Comparison of ENCODE assay signal across 20 cellular contexts in the genomic region with DNA sequence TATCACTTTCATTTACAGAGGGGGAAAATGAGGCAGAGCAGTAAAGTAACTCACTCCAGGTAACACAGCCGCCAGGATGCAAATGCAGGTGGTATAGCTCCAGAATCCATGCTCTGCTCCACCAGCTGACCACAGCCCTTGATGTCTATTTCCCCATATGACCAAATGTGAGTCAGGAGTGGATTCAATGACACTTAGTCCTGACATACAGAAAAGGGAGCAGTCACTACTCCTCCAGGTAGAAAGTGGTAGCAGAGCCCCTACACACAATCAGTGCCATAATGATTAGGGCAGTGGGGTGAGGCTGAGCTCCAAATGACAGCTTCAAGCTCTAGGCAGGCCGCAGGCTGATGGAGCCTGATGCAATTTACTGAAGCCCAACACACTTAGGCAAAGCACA.
"Had no signal": no experiment of that assay in that cellular context is flagged by ENCODE, and none has a peak within 500 bp of the region (broad histone marks: within the 10 kb centered on the region; RNA-seq: fewer than 3 reads in every experiment).

No MANE protein-coding gene starts in this region.

- H3K27me3 Mint-ChIP-seq: activated naive CD8-positive, alpha-beta T cell treated with anti-CD3 and anti-CD28 coated beads for 36 hours; naive thymus-derived CD8-positive, alpha-beta T cell had no signal

- H3K9me3 Mint-ChIP-seq: activated naive CD8-positive, alpha-beta T cell treated with anti-CD3 and anti-CD28 coated beads for 36 hours; activated T-cell treated with anti-CD3 and anti-CD28 coated beads, Interleukin-2, amount 50 U/mL, for 4 hours; naive thymus-derived CD8-positive, alpha-beta T cell; neural progenitor cell; T-helper 2 cell treated with Interferon-gamma antibody and Interleukin-4, amounts not matched to agents 5 μg/mL and 100 μg/mL, for 36 hours had no signal

- H3K4me3 Mint-ChIP-seq: activated naive CD8-positive, alpha-beta T cell treated with anti-CD3 and anti-CD28 coated beads for 36 hours; activated T-cell treated with anti-CD3 and anti-CD28 coated beads, Interleukin-2, amount 50 U/mL, for 4 hours; naive thymus-derived CD8-positive, alpha-beta T cell; neural progenitor cell; T-helper 2 cell treated with Interferon-gamma antibody and Interleukin-4, amounts not matched to agents 5 μg/mL and 100 μg/mL, for 36 hours had no signal

- DNase-seq: activated CD4-positive, CD25-positive, alpha-beta regulatory T cell treated with anti-CD3 and anti-CD28 coated beads, Interleukin-2, amount 50 U/mL, for 72 hours; activated CD8-positive, alpha-beta memory T cell treated with anti-CD3 and anti-CD28 coated beads, Interleukin-2, amount 50 U/mL, for 4 hours; activated naive CD4-positive, alpha-beta T cell treated with Interleukin-2 at 50 U/mL for 16 hours; activated naive CD8-positive, alpha-beta T cell treated with anti-CD3 and anti-CD28 coated beads for 36 hours; activated T-cell treated with anti-CD3 and anti-CD28 coated beads, Interleukin-2, amount 50 U/mL, for 4 hours; adrenal gland; aorta; body of pancreas; cortex of kidney; lower lobe of right lung; mesenchymal stem cell; occipital lobe; right cardiac atrium; spleen; stimulated activated naive CD4-positive, alpha-beta T cell treated with Interleukin-2 at 50 U/mL for 16 hours; T-helper 1 cell had no signal

- H3K27ac Mint-ChIP-seq: activated naive CD8-positive, alpha-beta T cell treated with anti-CD3 and anti-CD28 coated beads for 36 hours; neural progenitor cell; T-helper 2 cell treated with Interferon-gamma antibody and Interleukin-4, amounts not matched to agents 5 μg/mL and 100 μg/mL, for 36 hours had no signal

- ATAC-seq: activated T-cell treated with anti-CD3 and anti-CD28 coated beads, Interleukin-2, amount 50 U/mL, for 4 hours; body of pancreas; left lung; naive thymus-derived CD8-positive, alpha-beta T cell; right cardiac atrium had no signal

- H3K36me3 Mint-ChIP-seq: activated naive CD8-positive, alpha-beta T cell treated with anti-CD3 and anti-CD28 coated beads for 36 hours had no signal
